ENCODE assay signal across 8 cellular contexts in genomic region chr19:11373885-11374448, GRCh38. TPM values are rescaled to one million over a fixed set of nuclear protein-coding genes. Genes with fewer than 3 reads are reported as not detected.
DNase-seq lines count a peak whose midpoint lies in the region; ATAC-seq, FAIRE-seq and TF ChIP-seq lines count a peak whose summit lies in the region.

No MANE protein-coding gene starts in this region.

- DNase-seq in GF-D8 (lab: John Stamatoyannopoulos, UW) (peak; percentile 28), epithelial cell of prostate (ENCODE audit: low read depth, low spot score) (no peak), retinal pigment epithelial cell (ENCODE audit: low read depth) (no peak), small intestine (no peak), NCI-H1092 (lab: John Stamatoyannopoulos, UW) (no peak)
- DNase-seq in NK-92 treated with Interleukin-12 subunit alpha and Interleukin-12 subunit beta, amount 100 ng/mL, for 24 hours (lab: John Stamatoyannopoulos, UW): no peak

- FAIRE-seq in small intestine (lab: Jason Lieb, UNC): no peak

- peak overlapping the region; percentile 99 for H3K4me2 ChIP-seq in OCI-LY3 (ENCODE audit: low read length)

- peak overlapping the region; percentile 83 for H3K9ac ChIP-seq in OCI-LY3 (ENCODE audit: low read length)

- 0 out of 2 replicates have a peak, but pooled peaks cover 4% of the 10 kb centered on the region for H4K20me1 ChIP-seq in OCI-LY3 (ENCODE audit: insufficient read depth, low read length)

- ATAC-seq in GM21619 (IDR thresholded peaks at IDR 0.05; ENCODE audit: unreplicated experiment): no peak

- peak overlapping the region; percentile 89 for H2AFZ ChIP-seq in OCI-LY3 (ENCODE audit: low read depth, low read length)

- peaks cover 10% of the 10 kb centered on the region for H3K79me2 ChIP-seq in OCI-LY3 (ENCODE audit: low read length)

- H3K36me3 ChIP-seq in OCI-LY3 (replicated peaks; ENCODE audit: low read depth, low read length) (peaks cover 6% of the 10 kb centered on the region), small intestine (ENCODE audit: control insufficient read depth in 2 of 2, insufficient read depth in 2 of 2, low read length in 2 of 2) (no peaks in the 10 kb centered on the region)

- WGBS in small intestine, 3 donors: 10 to 34% (median 16%) methylated on average over 11 of the region's 11 CpGs

- H3K4me3 ChIP-seq in OCI-LY3 (ENCODE audit: low read length) (peak overlapping the region; percentile 86), retinal pigment epithelial cell (ENCODE audit: low read length) (peak overlapping the region; percentile 77), small intestine (ENCODE audit: low read depth in 1 of 2, low read length in 2 of 2) (peak overlapping the region in 1 of 2 donors; percentile 55)

- H3K4me1 ChIP-seq in OCI-LY3 (ENCODE audit: low read length): peaks cover 23% of the 10 kb centered on the region
- peaks cover 0 to 4% of the 10 kb centered on the region in 2 donors for H3K4me1 ChIP-seq in small intestine (ENCODE audit: control insufficient read depth in 2 of 2, insufficient read depth in 1 of 2, low read depth in 1 of 2, low read length in 1 of 2)

- no peaks in the 10 kb centered on the region for H3K9me3 ChIP-seq in OCI-LY3 (ENCODE audit: insufficient read depth, low read length)
- H3K9me3 ChIP-seq in small intestine (ENCODE audit: control insufficient read depth, low read depth): no peaks in the 10 kb centered on the region

- H3K27me3 ChIP-seq in OCI-LY3 (ENCODE audit: low read depth, low read length) (no peaks in the 10 kb centered on the region), small intestine (ENCODE audit: control insufficient read depth in 2 of 2, insufficient read depth in 2 of 2, low read length in 2 of 2) (no peaks in the 10 kb centered on the region)

- H3K27ac ChIP-seq in OCI-LY3 (ENCODE audit: low read length) (peak overlapping the region; percentile 15; the same call in 1 of the 2 replicates), epithelial cell of prostate (peak overlapping the region; percentile 90), small intestine (ENCODE audit: low read depth in 1 of 2, low read length in 1 of 2) (peak overlapping the region in 1 of 2 donors; percentile 100)

- TF ChIP-seq CTCF in OCI-LY3 (IDR thresholded peaks at IDR 0.05; ENCODE audit: low read depth, low read length) (no peak), retinal pigment epithelial cell (conservative IDR thresholded peaks at IDR 0.05; ENCODE audit: low read depth, low read length) (no peak)

RNA-seq across cellular contexts. Expression of gene SWSAP1, which starts 0.5 kb away (rescaled TPM):
- 1 to 10 TPM; 3.0 to 4.0 (median 3.1) TPM for polyA plus RNA-seq in small intestine

RNA-seq across cellular contexts. Expression of gene EPOR, which starts 10.1 kb away (rescaled TPM):
- 1 to 10 TPM in 2 of 3 donors, under 1 TPM in 1; 0.45 to 2.7 (median 1.4) TPM for polyA plus RNA-seq in small intestine

RNA-seq across cellular contexts. Expression of gene PLPPR2, which starts 18.7 kb away (rescaled TPM):
- 1 to 10 TPM; 3.1 to 9.7 (median 3.5) TPM for polyA plus RNA-seq in small intestine

RNA-seq across cellular contexts. Expression of gene CCDC159, which starts 27.6 kb away (rescaled TPM):
- 10 to 100 TPM; 24.1 to 70.4 (median 58.1) TPM for polyA plus RNA-seq in small intestine

RNA-seq across cellular contexts. Expression of gene TMEM205, which starts 27.9 kb away (rescaled TPM):
- 100 to 1,000 TPM in 1 of 3 donors, 10 to 100 TPM in 2; 39.8 to 127 (median 74.8) TPM for polyA plus RNA-seq in small intestine
